18 cellular contexts compared by ENCODE assay signal in genomic region chr2:1777792-1778191, GRCh38.
"Had no signal": no experiment of that assay in that cellular context is flagged by ENCODE, and none has a peak within 500 bp of the region (broad histone marks: within the 10 kb centered on the region; RNA-seq: fewer than 3 reads in every experiment).

No MANE protein-coding gene starts in this region.

- H3K4me3 Mint-ChIP-seq: neural progenitor cell had no signal

- H3K9me3 Mint-ChIP-seq: naive thymus-derived CD8-positive, alpha-beta T cell had no signal

- DNase-seq: effector memory CD4-positive, alpha-beta T cell; heart left ventricle; hypothalamus; kidney glomerular epithelial cell; mesendoderm; naive thymus-derived CD8-positive, alpha-beta T cell; nucleus accumbens; ovary; sigmoid colon; small intestine; stimulated activated CD4-positive, alpha-beta T cell treated with anti-CD3 and anti-CD28 coated beads, Interleukin-12 subunit alpha, Interleukin-12 subunit beta, amount 100 ng/mL, for 4 hours; stimulated activated naive CD4-positive, alpha-beta T cell treated with Interleukin-2 at 50 U/mL for 16 hours; upper lobe of right lung had no signal

- H3K4me1 ChIP-seq: heart left ventricle, neural progenitor cell, right atrium auricular region, sigmoid colon, vagina had no signal

- H3K27ac Mint-ChIP-seq: neural progenitor cell had no signal

- H3K9ac ChIP-seq: neural progenitor cell had no signal

- H3K36me3 ChIP-seq: heart left ventricle, neural progenitor cell, ovary, right atrium auricular region, sigmoid colon, tibial artery, upper lobe of right lung, vagina had no signal

- H3K4me3 ChIP-seq: heart left ventricle, neural progenitor cell, ovary, right atrium auricular region, sigmoid colon, tibial artery, upper lobe of right lung, vagina had no signal

- H3K36me3 Mint-ChIP-seq: naive thymus-derived CD8-positive, alpha-beta T cell; neural progenitor cell had no signal

- H3K27me3 ChIP-seq: neural progenitor cell, ovary, right atrium auricular region, sigmoid colon, tibial artery, upper lobe of right lung, vagina had no signal

- H3K4me2 ChIP-seq: neural progenitor cell had no signal

- H3K27ac ChIP-seq: heart left ventricle, neural progenitor cell, ovary, right atrium auricular region, sigmoid colon, tibial artery, upper lobe of right lung, vagina had no signal

- H3K9me3 ChIP-seq: heart left ventricle, ovary, right atrium auricular region, sigmoid colon, tibial artery, upper lobe of right lung, vagina had no signal

- ATAC-seq: esophagus mucosa; heart left ventricle; naive thymus-derived CD8-positive, alpha-beta T cell; upper lobe of right lung had no signal
